ENCODE assay signal across 31 cellular contexts in genomic region chr6:13600036-13600435, GRCh38.
"Had no signal": no experiment of that assay in that cellular context is flagged by ENCODE, and none has a peak within 500 bp of the region (broad histone marks: within the 10 kb centered on the region; RNA-seq: fewer than 3 reads in every experiment).

No MANE protein-coding gene starts in this region.

- H3K4me1 Mint-ChIP-seq: stimulated activated memory B cell treated with anti-CD40 and anti-IgM and Interleukin-4, amounts not matched to agents 10 μg/mL and 1 μg/mL and 100 μg/mL, for 72 hours had no signal

- H3K27ac Mint-ChIP-seq: natural killer cell treated with Interleukin-12 subunit alpha and Interleukin-12 subunit beta and Interleukin-15 and Interleukin-18, amount 100 ng/mL, for 72 hours; nephron progenitor cell; progenitor cell of endocrine pancreas; stimulated activated memory B cell treated with anti-CD40 and anti-IgM and Interleukin-4, amounts not matched to agents 10 μg/mL and 1 μg/mL and 100 μg/mL, for 72 hours had no signal

- H3K27ac ChIP-seq: neutrophil, parathyroid adenoma, psoas muscle, right lobe of liver, sigmoid colon, suprapubic skin, testis, tibial artery, transverse colon, upper lobe of left lung, vagina had no signal

- H3K9me3 ChIP-seq: neutrophil, psoas muscle, right lobe of liver, sigmoid colon, suprapubic skin, testis, tibial artery, transverse colon, upper lobe of left lung, vagina had no signal

- H3K9ac ChIP-seq: parathyroid adenoma had no signal

- H3K4me1 ChIP-seq: parathyroid adenoma, psoas muscle, right lobe of liver, sigmoid colon, suprapubic skin, testis, tibial artery, transverse colon, upper lobe of left lung, vagina had no signal

- H3K79me2 ChIP-seq: parathyroid adenoma had no signal

- DNase-seq: naive thymus-derived CD8-positive, alpha-beta T cell; nephron progenitor cell; nucleus accumbens; posterior cingulate gyrus; psoas muscle; right cardiac atrium; right lobe of liver; sigmoid colon; small intestine; stimulated activated CD4-positive, alpha-beta T cell treated with anti-CD3 and anti-CD28 coated beads, Interleukin-15, amount 100 ng/mL, for 24 hours; stimulated activated CD4-positive, alpha-beta T cell treated with anti-CD3 and anti-CD28 coated beads, Interleukin-2, amount 100 ng/mL, for 24 hours; stimulated activated CD4-positive, alpha-beta T cell treated with anti-CD3 and anti-CD28 coated beads, Interleukin-2, amount 100 ng/mL, for 48 hours; stimulated activated CD4-positive, alpha-beta T cell treated with anti-CD3 and anti-CD28 coated beads, Interleukin-4, amount 100 ng/mL, for 24 hours; stimulated activated CD8-positive, alpha-beta memory T cell treated with anti-CD3 and anti-CD28 coated beads, Interleukin-4, amount 100 ng/mL, for 48 hours; stimulated activated naive CD4-positive, alpha-beta T cell; stimulated activated naive CD8-positive, alpha-beta T cell treated with anti-CD3 and anti-CD28 coated beads, Interleukin-15, amount 100 ng/mL, for 72 hours; stimulated activated naive CD8-positive, alpha-beta T cell treated with anti-CD3 and anti-CD28 coated beads, Interleukin-15, Interleukin-2, amounts not matched to agents 100 U/mL and 50 U/mL, for 24 hours; substantia nigra; testis; tibial artery; transverse colon; upper lobe of left lung had no signal

- ATAC-seq: naive thymus-derived CD8-positive, alpha-beta T cell; natural killer cell treated with Interleukin-12 subunit alpha and Interleukin-12 subunit beta and Interleukin-15 and Interleukin-18, amount 100 ng/mL, for 72 hours; psoas muscle; right cardiac atrium; right lobe of liver; stimulated activated memory B cell treated with anti-CD40 and anti-IgM and Interleukin-4, amounts not matched to agents 10 μg/mL and 1 μg/mL and 100 μg/mL, for 72 hours; stimulated activated naive CD8-positive, alpha-beta T cell treated with anti-CD3 and anti-CD28 coated beads, Interleukin-15, amount 100 ng/mL, for 72 hours; stimulated activated naive CD8-positive, alpha-beta T cell treated with anti-CD3 and anti-CD28 coated beads, Interleukin-15, Interleukin-2, amounts not matched to agents 100 U/mL and 50 U/mL, for 24 hours had no signal

- H3K9me3 Mint-ChIP-seq: naive thymus-derived CD8-positive, alpha-beta T cell; natural killer cell treated with Interleukin-12 subunit alpha and Interleukin-12 subunit beta and Interleukin-15 and Interleukin-18, amount 100 ng/mL, for 72 hours; nephron progenitor cell; neural crest cell; stimulated activated memory B cell treated with anti-CD40 and anti-IgM and Interleukin-4, amounts not matched to agents 10 μg/mL and 1 μg/mL and 100 μg/mL, for 72 hours; stimulated activated naive CD8-positive, alpha-beta T cell treated with anti-CD3 and anti-CD28 coated beads, Interleukin-15, amount 100 ng/mL, for 72 hours had no signal

- H3K4me3 ChIP-seq: psoas muscle, right lobe of liver, sigmoid colon, suprapubic skin, testis, tibial artery, transverse colon, upper lobe of left lung, vagina had no signal

- H3K27me3 Mint-ChIP-seq: naive thymus-derived CD8-positive, alpha-beta T cell; natural killer cell treated with Interleukin-12 subunit alpha and Interleukin-12 subunit beta and Interleukin-15 and Interleukin-18, amount 100 ng/mL, for 72 hours; progenitor cell of endocrine pancreas; stimulated activated memory B cell treated with anti-CD40 and anti-IgM and Interleukin-4, amounts not matched to agents 10 μg/mL and 1 μg/mL and 100 μg/mL, for 72 hours; stimulated activated naive CD8-positive, alpha-beta T cell treated with anti-CD3 and anti-CD28 coated beads, Interleukin-15, amount 100 ng/mL, for 72 hours had no signal

- H3K27me3 ChIP-seq: neutrophil, right lobe of liver, sigmoid colon, suprapubic skin, testis, tibial artery, transverse colon, upper lobe of left lung, vagina had no signal

- FAIRE-seq: small intestine, urothelium cell line had no signal

- H3K4me3 Mint-ChIP-seq: naive thymus-derived CD8-positive, alpha-beta T cell; natural killer cell treated with Interleukin-12 subunit alpha and Interleukin-12 subunit beta and Interleukin-15 and Interleukin-18, amount 100 ng/mL, for 72 hours; nephron progenitor cell; neural crest cell; stimulated activated memory B cell treated with anti-CD40 and anti-IgM and Interleukin-4, amounts not matched to agents 10 μg/mL and 1 μg/mL and 100 μg/mL, for 72 hours; stimulated activated naive CD8-positive, alpha-beta T cell treated with anti-CD3 and anti-CD28 coated beads, Interleukin-15, amount 100 ng/mL, for 72 hours had no signal

- H2AFZ ChIP-seq: parathyroid adenoma had no signal
